ENCODE assay signal across 8 cellular contexts in genomic region chr4:81635747-81636146, GRCh38.
A peak's percentile ranks its signal among the peaks of the same experiment; 100 is the strongest.
DNase-seq lines count a peak whose midpoint lies in the region; ATAC-seq, FAIRE-seq and TF ChIP-seq lines count a peak whose summit lies in the region.

No MANE protein-coding gene starts in this region.

- CTCF ChIA-PET in IMR-90 (lab: Yijun Ruan, JAX), result no interaction called here
- CTCF ChIA-PET in GM12878 (lab: Yijun Ruan, JAX), result no interaction called here

- TF ChIP-seq RAD21 in IMR-90 (IDR thresholded peaks at IDR 0.05; ENCODE audit: low read length) (no peak), GM12878 (IDR thresholded peaks at IDR 0.05; ENCODE audit: insufficient read depth, low read depth, low read length) (no peak)

- ATAC-seq in GM21529 (IDR thresholded peaks at IDR 0.05; ENCODE audit: unreplicated experiment) (peak; percentile 88), IMR-90 (ENCODE audit: low read depth) (no peak), GM12878 (peak; percentile 77)

- H2AK9ac ChIP-seq in IMR-90 (replicated peaks; ENCODE audit: low read depth, low read length, poor library complexity), result no peak overlapping the region

- H3K4me2 ChIP-seq in IMR-90 (ENCODE audit: low read depth, low read length), result no peak overlapping the region
- H3K4me2 ChIP-seq in GM12878 (ENCODE audit: control insufficient read depth, insufficient read depth), result peak overlapping the region; percentile 7; the same call in 1 of the 2 replicates

- H3K9me1 ChIP-seq in IMR-90 (ENCODE audit: insufficient read depth, low read length), result no peaks in the 10 kb centered on the region

- no peak overlapping the region for H2AK5ac ChIP-seq in IMR-90 (ENCODE audit: low read depth, low read length)

- TF ChIP-seq EP300 in GM12878 (IDR thresholded peaks at IDR 0.05; ENCODE audit: borderline replicate concordance in 1 of 2, control insufficient read depth in 1 of 2, low read depth in 2 of 2, low read length in 2 of 2) (no peak), stomach (IDR thresholded peaks at IDR 0.05) (no peak)

- H3K79me2 ChIP-seq in GM12878 (ENCODE audit: control insufficient read depth, insufficient read depth, low read length), result no peaks in the 10 kb centered on the region

- no peak overlapping the region for H2BK120ac ChIP-seq in IMR-90 (ENCODE audit: low read depth, low read length)

- H3K56ac ChIP-seq in IMR-90 (ENCODE audit: extremely low read depth, insufficient read depth, low read length), result no peak overlapping the region

- no CpG with 5 or more reads among the region's 6 CpGs for WGBS in IMR-90 (ENCODE audit: extremely low coverage in 2 of 2, insufficient read length in 1 of 2), 2 experiments
- WGBS in GM12878 (ENCODE audit: insufficient coverage, insufficient replicate concordance, low lambda C conversion rate, missing lambda C conversion rate), result 8% methylated on average over 6 of the region's 6 CpGs
- 29 to 53% (median 37%) methylated on average over 6 of the region's 6 CpGs for WGBS in stomach, 5 donors

- no peak overlapping the region for H4K91ac ChIP-seq in IMR-90 (ENCODE audit: insufficient read depth, low read depth, low read length)

- no peak for TF ChIP-seq CTCF in IMR-90 (conservative IDR thresholded peaks at IDR 0.05; ENCODE audit: low read depth, low read length)
- no peak for TF ChIP-seq CTCF in GM12878 (IDR thresholded peaks at IDR 0.05 in 2 of 3, conservative IDR thresholded peaks at IDR 0.05 in 1 of 3; ENCODE audit: control insufficient read depth in 2 of 3, extremely low read depth in 1 of 3, insufficient read depth in 1 of 3, low read depth in 3 of 3, low read length in 3 of 3)
- TF ChIP-seq CTCF in stomach (IDR thresholded peaks at IDR 0.05), result no peak

- no peak overlapping the region for H3K18ac ChIP-seq in IMR-90 (ENCODE audit: low read depth, low read length)

- BruUV-seq in IMR-90 (replicated peaks; lab: Mats Ljungman, UMichigan), result no TSS peak
- no TSS peak for BruUV-seq in GM12878 (replicated peaks; lab: Mats Ljungman, UMichigan)

- intact Hi-C loops in IMR-90 (cut with micrococcal nuclease), result no loop called here
- intact Hi-C loops in GM12878 (cut with micrococcal nuclease; ENCODE audit: unreplicated experiment), result no loop called here
- intact Hi-C loops in stomach (cut with DNase I; ENCODE audit: low total_unique reads), result no loop called here

- H2BK5ac ChIP-seq in IMR-90 (ENCODE audit: low read depth, low read length, poor library complexity, severe bottlenecking), result no peak overlapping the region

- H3K4me3 ChIP-seq in IMR-90 (ENCODE audit: insufficient read depth, low read depth, low read length) (no peak overlapping the region), GM12878 (no peak overlapping the region), stomach (no peak overlapping the region)

- in situ Hi-C loops in IMR-90 (cut with MboI; ENCODE audit: low sequenced_read_pairs) (no loop called here), GM12878 (cut with MboI) (no loop called here)

- H3K36me3 ChIP-seq in IMR-90 (ENCODE audit: control insufficient read depth, insufficient read depth, low read length) (no peaks in the 10 kb centered on the region), GM12878 (ENCODE audit: control insufficient read depth in 2 of 2, insufficient read depth in 2 of 2, low read length in 1 of 2) (no peaks in the 10 kb centered on the region), stomach (no peaks in the 10 kb centered on the region)

- no peak overlapping the region for H3K9ac ChIP-seq in IMR-90 (ENCODE audit: low read depth, low read length)
- no peak overlapping the region for H3K9ac ChIP-seq in GM12878 (ENCODE audit: control insufficient read depth, insufficient read depth, low read length)

- no peaks in the 10 kb centered on the region for H3K79me1 ChIP-seq in IMR-90 (ENCODE audit: low read depth in 1 of 2, low read length in 2 of 2)

- no peak overlapping the region for H2BK20ac ChIP-seq in IMR-90 (ENCODE audit: low read depth, low read length)

- H3K4me1 ChIP-seq in IMR-90 (ENCODE audit: control insufficient read depth, insufficient read depth, low read length) (no peaks in the 10 kb centered on the region), GM12878 (ENCODE audit: control insufficient read depth, insufficient read depth, low read length) (no peaks in the 10 kb centered on the region), stomach (peaks cover 0 to 4% (median 0%) of the 10 kb centered on the region in 4 donors)

- POLR2A ChIA-PET in IMR-90 (lab: Charles Lee; ENCODE audit: unreplicated experiment), result no interaction called here
- POLR2A ChIA-PET in GM12878 (lab: Charles Lee), result no interaction called here

- no peak overlapping the region for H3K4ac ChIP-seq in IMR-90 (ENCODE audit: low read depth, low read length)

- H4K8ac ChIP-seq in IMR-90 (ENCODE audit: low read depth in 2 of 2, low read length in 2 of 2), result no peak overlapping the region

- no peak overlapping the region for H3K23ac ChIP-seq in IMR-90 (ENCODE audit: low read depth, low read length)

- RAD21 ChIA-PET in GM12878 (lab: Charles Lee; ENCODE audit: unreplicated experiment), result no interaction called here

- H3K9me3 ChIP-seq in IMR-90 (ENCODE audit: control insufficient read depth, insufficient read depth, low read length) (no peaks in the 10 kb centered on the region), GM12878 (replicated peaks; ENCODE audit: control insufficient read depth, insufficient read depth, low read length) (no peaks in the 10 kb centered on the region), stomach (no peaks in the 10 kb centered on the region)

- peak; percentile 5 for DNase-seq in ELF-1 (ENCODE audit: low read depth, low spot score)
- no peak for DNase-seq in IMR-90
- DNase-seq in GM12878 (ENCODE audit: low read depth, low spot score), result peak; percentile 31
- DNase-seq in stomach, result peak; percentile 45
- no peak for DNase-seq in NCI-H2081 treated with DMSO at 0.1 percent for 48 hours (lab: John Stamatoyannopoulos, UW)
- no peak for DNase-seq in NCI-H82 treated with DMSO at 0.1 percent for 48 hours (lab: John Stamatoyannopoulos, UW; ENCODE audit: unreplicated experiment)
- DNase-seq in COLO668 (lab: John Stamatoyannopoulos, UW; ENCODE audit: unreplicated experiment), result no peak

- H3K27me3 ChIP-seq in IMR-90 (ENCODE audit: control insufficient read depth, insufficient read depth, low read length), result no peaks in the 10 kb centered on the region
- no peaks in the 10 kb centered on the region for H3K27me3 ChIP-seq in GM12878 (replicated peaks in 1 of 2; ENCODE audit: control insufficient read depth in 2 of 2, insufficient read depth in 2 of 2, low read length in 1 of 2)
- no peaks in the 10 kb centered on the region for H3K27me3 ChIP-seq in stomach

- SMC1A ChIA-PET in GM12878 (lab: Charles Lee; ENCODE audit: uncharacterized antibody, unreplicated experiment), result interaction anchor here (1.4 kb wide), 1 partner anchor 8 kb away, joined by 3 read pairs; no protein-coding TSS in a partner anchor

- H3K27ac ChIP-seq in IMR-90 (ENCODE audit: insufficient read depth, low read length) (no peak overlapping the region), GM12878 (ENCODE audit: control insufficient read depth, insufficient read depth) (no peak overlapping the region), stomach (no peak overlapping the region)

- dilution Hi-C loops in IMR-90 (cut with HindIII; ENCODE audit: low sequenced_read_pairs, unreplicated experiment), result no loop called here

- H2AFZ ChIP-seq in IMR-90 (replicated peaks; ENCODE audit: low read length, poor library complexity) (no peak overlapping the region), GM12878 (ENCODE audit: control insufficient read depth, low read depth, low read length) (peak overlapping the region; percentile 15; the same call in 1 of the 2 replicates)

- no peak overlapping the region for H3K14ac ChIP-seq in IMR-90 (replicated peaks; ENCODE audit: low read depth, low read length)

- H4K5ac ChIP-seq in IMR-90 (ENCODE audit: low read depth, low read length), result no peak overlapping the region

- H4K20me1 ChIP-seq in IMR-90 (ENCODE audit: insufficient read depth, low read length) (no peaks in the 10 kb centered on the region), GM12878 (ENCODE audit: control insufficient read depth, insufficient read depth) (no peaks in the 10 kb centered on the region)

- H2BK15ac ChIP-seq in IMR-90 (ENCODE audit: low read depth, low read length), result no peak overlapping the region

- FAIRE-seq in GM12878 (lab: Jason Lieb, UNC), result no peak

- no peak for TF ChIP-seq POLR2A in IMR-90 (IDR thresholded peaks at IDR 0.05; ENCODE audit: low read depth, low read length)
- TF ChIP-seq POLR2A in GM12878 (IDR thresholded peaks at IDR 0.05; ENCODE audit: low read depth, low read length), result no peak
- no peak for TF ChIP-seq POLR2A in stomach (IDR thresholded peaks at IDR 0.05)

TF ChIP-seq in IMR-90, 13 proteins besides CTCF, POLR2A, EP300 and RAD21:
- TF ChIP-seq USF2 (IDR thresholded peaks at IDR 0.05; ENCODE audit: low read depth, low read length) (peak; percentile 36; the same call in 1 of the 2 replicates), SMC3 (IDR thresholded peaks at IDR 0.05; ENCODE audit: low read depth, low read length) (no peak), MAZ (IDR thresholded peaks at IDR 0.05; ENCODE audit: borderline replicate concordance, low read depth, low read length) (no peak), CEBPB (IDR thresholded peaks at IDR 0.05; ENCODE audit: low read depth, low read length) (no peak)

TF ChIP-seq in GM12878, 131 proteins besides CTCF, POLR2A, EP300 and RAD21 (continues in another document):
- TF ChIP-seq CREM (IDR thresholded peaks at IDR 0.05; ENCODE audit: low read depth), result no peak
- TF ChIP-seq POU2F2 (IDR thresholded peaks at IDR 0.05; ENCODE audit: borderline replicate concordance, low read depth, low read length), result no peak
- TF ChIP-seq STAT1 (conservative IDR thresholded peaks at IDR 0.05), result no peak
- no peak for TF ChIP-seq JUNB (IDR thresholded peaks at IDR 0.05)
- no peak for TF ChIP-seq MYC (IDR thresholded peaks at IDR 0.05; ENCODE audit: insufficient read depth, insufficient read length, insufficient replicate concordance, low read length, severe bottlenecking)
- TF ChIP-seq WRNIP1 (IDR thresholded peaks at IDR 0.05; ENCODE audit: borderline replicate concordance, low read depth, low read length), result no peak
- peak in 1 of 2 experiments; percentile 31; a peak in 1 of 4 replicates for TF ChIP-seq BHLHE40 (IDR thresholded peaks at IDR 0.05; ENCODE audit: borderline replicate concordance in 1 of 2, low read depth in 2 of 2, low read length in 1 of 2)
- TF ChIP-seq ATF7 (IDR thresholded peaks at IDR 0.05; ENCODE audit: low read depth), result no peak
- no peak for TF ChIP-seq FOXM1 (IDR thresholded peaks at IDR 0.05; ENCODE audit: low read depth, low read length)
- no peak for TF ChIP-seq FOXK2 (IDR thresholded peaks at IDR 0.05)
- TF ChIP-seq SPI1 (IDR thresholded peaks at IDR 0.05; ENCODE audit: borderline replicate concordance, insufficient read depth, low read depth, low read length), result peak; percentile 95

Comparison
In these comparisons a context has a peak if more than half of its experiments do, and no peak if none do; other contexts are left out.
1. DNase-seq: peak in ELF-1 (single experiment), GM12878 (single experiment) and stomach (single experiment); none in IMR-90 (single experiment), NCI-H2081 treated with DMSO at 0.1 percent for 48 hours (single experiment), NCI-H82 treated with DMSO at 0.1 percent for 48 hours (single experiment) and COLO668 (single experiment).